ENCODE assay signal across 20 cellular contexts in genomic region chr1:22254756-22255155, GRCh38.
DNase-seq lines count a peak whose midpoint lies in the region; ATAC-seq and TF ChIP-seq lines count a peak whose summit lies in the region.
"Had no signal": no experiment of that assay in that cellular context is flagged by ENCODE, and none has a peak within 500 bp of the region (broad histone marks: within the 10 kb centered on the region; RNA-seq: fewer than 3 reads in every experiment).

No MANE protein-coding gene starts in this region.

- H3K9ac ChIP-seq in neural progenitor cell, result no peak overlapping the region

- H3K27me3 Mint-ChIP-seq in neural progenitor cell (ENCODE audit: insufficient read depth, low read depth), result peaks cover 33% of the 10 kb centered on the region

- POLR2A ChIA-PET in HEK293 (lab: Yijun Ruan, JAX), result no interaction called here

- H3K4me1 ChIP-seq in HEK293 (ENCODE audit: control insufficient read depth, insufficient read depth, low read length) (no peaks in the 10 kb centered on the region), left lung (peaks cover 28 to 39% of the 10 kb centered on the region in 2 donors), neural progenitor cell (no peaks in the 10 kb centered on the region), prostate gland (replicated peaks) (peaks cover 19% of the 10 kb centered on the region)

- 76% methylated on average over 7 of the region's 7 CpGs for WGBS in prostate gland

- no peak for TF ChIP-seq POLR2A in prostate gland (IDR thresholded peaks at IDR 0.05)

- DNase-seq in DMS53 (lab: John Stamatoyannopoulos, UW), result peak; percentile 60
- no peak for DNase-seq in left lung
- DNase-seq in neural progenitor cell (ENCODE audit: low spot score), result no peak
- DNase-seq in kidney glomerular epithelial cell (lab: John Stamatoyannopoulos, UW), result no peak
- no peak for DNase-seq in prostate gland (ENCODE audit: low spot score)
- DNase-seq in central memory CD4-positive, alpha-beta T cell, result no peak
- DNase-seq: Calu3; CD8-positive, alpha-beta memory T cell; DMS153; GDM1; GOT3; Karpas-422; MV-4-11; NCI-H1694 treated with DMSO at 0.1 percent for 48 hours; NCI-H2081 treated with DMSO at 0.1 percent for 48 hours; NCI-H446 treated with DMSO at 0.1 percent for 48 hours; NCI-H748 treated with DMSO at 0.1 percent for 48 hours had no signal

- H3K27ac ChIP-seq in HEK293 (ENCODE audit: extremely low read depth, low read depth, low read length) (no peak overlapping the region), left lung (peak overlapping the region in 1 of 2 donors; percentile 61), neural progenitor cell (no peak overlapping the region), prostate gland (no peak overlapping the region)
- H3K27ac ChIP-seq: C4-2B, SJSA1 had no signal

- no peak for TF ChIP-seq CTCF in HEK293 (tag by site-specific recombination; IDR thresholded peaks at IDR 0.05)
- TF ChIP-seq CTCF in left lung (IDR thresholded peaks at IDR 0.05), result no peak
- TF ChIP-seq CTCF in neural progenitor cell (IDR thresholded peaks at IDR 0.05), result no peak
- TF ChIP-seq CTCF in prostate gland (IDR thresholded peaks at IDR 0.05), result no peak

- peaks cover 2% of the 10 kb centered on the region for H3K9me3 Mint-ChIP-seq in neural progenitor cell

- H3K27me3 ChIP-seq in left lung (no peaks in the 10 kb centered on the region), neural progenitor cell (peaks cover 99% of the 10 kb centered on the region), prostate gland (replicated peaks; ENCODE audit: insufficient read depth) (no peaks in the 10 kb centered on the region)

- peaks cover 73% of the 10 kb centered on the region for H3K4me1 Mint-ChIP-seq in neural progenitor cell

- H3F3A ChIP-seq in neural progenitor cell (ENCODE audit: low read depth), result no peaks in the 10 kb centered on the region

- ATAC-seq in left lung, result peak; percentile 59

- no peaks in the 10 kb centered on the region for H3K36me3 Mint-ChIP-seq in neural progenitor cell
- H3K36me3 Mint-ChIP-seq: CD8-positive, alpha-beta memory T cell had no signal

- H2AFZ ChIP-seq in neural progenitor cell (replicated peaks), result no peak overlapping the region

- peak overlapping the region; percentile 69 for H3K27ac Mint-ChIP-seq in neural progenitor cell
- H3K27ac Mint-ChIP-seq: CD8-positive, alpha-beta memory T cell had no signal

- CTCF ChIA-PET in HEK293 (lab: Yijun Ruan, JAX), result interaction anchor here (0.7 kb wide), 2 partner anchors 13 to 162 kb away, joined by 3 read pairs; no protein-coding TSS in a partner anchor

- no peaks in the 10 kb centered on the region for H3K9me3 ChIP-seq in HEK293 (ENCODE audit: control insufficient read depth, insufficient read depth, low read depth, low read length)
- no peaks in the 10 kb centered on the region for H3K9me3 ChIP-seq in left lung
- no peaks in the 10 kb centered on the region for H3K9me3 ChIP-seq in neural progenitor cell (ENCODE audit: low read depth)
- no peaks in the 10 kb centered on the region for H3K9me3 ChIP-seq in prostate gland
- H3K9me3 ChIP-seq: SJSA1 had no signal

- no peak overlapping the region for H3K4me2 ChIP-seq in neural progenitor cell

- no peaks in the 10 kb centered on the region for H3K79me2 ChIP-seq in neural progenitor cell (ENCODE audit: low read depth)

- H3K36me3 ChIP-seq in HEK293 (ENCODE audit: control insufficient read depth in 2 of 2, insufficient read depth in 1 of 2, low read length in 2 of 2) (no peaks in the 10 kb centered on the region), left lung (no peaks in the 10 kb centered on the region), neural progenitor cell (no peaks in the 10 kb centered on the region), prostate gland (no peaks in the 10 kb centered on the region)
- H3K36me3 ChIP-seq: SJSA1 had no signal

- H3K4me3 ChIP-seq in HEK293 (ENCODE audit: low read depth, low read length), result no peak overlapping the region
- no peak overlapping the region for H3K4me3 ChIP-seq in left lung
- H3K4me3 ChIP-seq in neural progenitor cell, result no peak overlapping the region
- H3K4me3 ChIP-seq in prostate gland, result no peak overlapping the region
- H3K4me3 ChIP-seq: SJSA1 had no signal

- intact Hi-C loops in left lung (cut with DNase I) (no loop called here), prostate gland (cut with DNase I) (no loop called here)

- H4K20me1 ChIP-seq in neural progenitor cell (ENCODE audit: low read depth), result peaks cover 61% of the 10 kb centered on the region

- H3K4me3 Mint-ChIP-seq in neural progenitor cell, result peak overlapping the region; percentile 33
- H3K4me3 Mint-ChIP-seq: CD8-positive, alpha-beta memory T cell had no signal

TF ChIP-seq in HEK293, 187 proteins besides CTCF, POLR2A, EP300 and RAD21:
- TF ChIP-seq ZFP69B (tag by site-specific recombination; IDR thresholded peaks at IDR 0.05) (peak; percentile 31; the same call in 1 of the 2 replicates), EGR2 (tag by site-specific recombination; IDR thresholded peaks at IDR 0.05; ENCODE audit: low read depth) (no peak)
